ENCODE assay signal across 16 cellular contexts in the genomic region with DNA sequence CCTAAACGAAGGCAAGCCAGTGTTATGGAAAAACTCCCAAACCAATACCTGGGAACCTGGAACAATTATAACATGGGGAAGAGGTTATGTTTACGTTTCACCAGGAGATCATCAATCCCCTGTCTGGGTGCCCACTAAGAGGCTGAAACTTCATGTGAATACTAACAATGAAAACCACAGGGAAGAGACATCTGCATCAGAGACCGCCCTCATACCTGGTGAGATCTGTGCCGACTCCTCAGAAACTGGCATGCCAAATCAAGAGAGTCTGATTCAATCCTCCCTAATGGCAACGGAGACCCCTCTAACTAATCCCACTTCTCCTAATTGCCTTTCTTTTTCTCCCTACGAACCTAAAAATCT.
DNase-seq lines count a peak whose midpoint lies in the region; ATAC-seq, FAIRE-seq and TF ChIP-seq lines count a peak whose summit lies in the region.
"Had no signal": no experiment of that assay in that cellular context is flagged by ENCODE, and none has a peak within 500 bp of the region (broad histone marks: within the 10 kb centered on the region; RNA-seq: fewer than 3 reads in every experiment).

No MANE protein-coding gene starts in this region.

- H4K20me1 ChIP-seq in GM23338 (replicated peaks; ENCODE audit: insufficient read depth) (no peaks in the 10 kb centered on the region), H1 (replicated peaks in 1 of 2; ENCODE audit: control insufficient read depth in 1 of 2, insufficient read depth in 2 of 2, low read length in 2 of 2) (no peaks in the 10 kb centered on the region), neural progenitor cell (ENCODE audit: low read depth) (no peaks in the 10 kb centered on the region)

- H3K79me1 ChIP-seq in H1 (ENCODE audit: low read depth, low read length), result no peaks in the 10 kb centered on the region

- H2BK20ac ChIP-seq in H1 (ENCODE audit: low read length), result no peak overlapping the region

- H2BK120ac ChIP-seq in H1 (replicated peaks; ENCODE audit: low read depth, low read length), result no peak overlapping the region

- WGBS in H1 (ENCODE audit: extremely low coverage in 1 of 2, insufficient coverage in 1 of 2, insufficient read length in 1 of 2, insufficient replicate concordance in 2 of 2, low coverage in 1 of 2, low lambda C conversion rate in 2 of 2, missing lambda C conversion rate in 1 of 2), 2 experiments, result 25% methylated on average over 6 of the region's 6 CpGs; no CpG with 5 or more reads in 1 of the 2 experiments

- H3F3A ChIP-seq in GM23338 (replicated peaks; ENCODE audit: low read depth), result no peaks in the 10 kb centered on the region
- H3F3A ChIP-seq in neural progenitor cell (ENCODE audit: low read depth), result peaks cover 16% of the 10 kb centered on the region

- no peak overlapping the region for H3K4ac ChIP-seq in H1 (replicated peaks; ENCODE audit: insufficient read length, low read depth, low read length)

- TF ChIP-seq CTCF in GM23338 (conservative IDR thresholded peaks at IDR 0.05; ENCODE audit: low read depth in 2 of 2), result no peak
- no peak for TF ChIP-seq CTCF in H1 (IDR thresholded peaks at IDR 0.05; ENCODE audit: control extremely low read depth in 1 of 3, insufficient read depth in 1 of 3, low read depth in 1 of 3, low read length in 3 of 3)
- TF ChIP-seq CTCF in neural progenitor cell (IDR thresholded peaks at IDR 0.05), result no peak

- no peak overlapping the region for H2AFZ ChIP-seq in GM23338
- H2AFZ ChIP-seq in H1 (ENCODE audit: low read length), result no peak overlapping the region
- H2AFZ ChIP-seq in neural progenitor cell (replicated peaks), result no peak overlapping the region

- H3K27ac Mint-ChIP-seq in GM23338 (no peak overlapping the region), neural progenitor cell (no peak overlapping the region)
- no peak overlapping the region for H3K27ac Mint-ChIP-seq in stimulated activated effector memory CD8-positive, alpha-beta T cell treated with anti-CD3 and anti-CD28 coated beads, Interleukin-12 subunit alpha, Interleukin-12 subunit beta, amount 100 ng/mL, for 72 hours
- H3K27ac Mint-ChIP-seq: CD14-positive monocyte had no signal

- H3K4me3 ChIP-seq in GM23338 (no peak overlapping the region), H1 (ENCODE audit: extremely low read depth in 1 of 4, insufficient read depth in 2 of 4, low read depth in 3 of 4, low read length in 4 of 4) (peak overlapping the region in 1 of 4 experiments; percentile 31; a peak in 1 of 8 replicates), neural progenitor cell (no peak overlapping the region)
- H3K4me3 ChIP-seq: HAP-1 had no signal

- no peak overlapping the region for H3K56ac ChIP-seq in H1 (replicated peaks; ENCODE audit: insufficient read length, low read depth, low read length)

- H3K23me2 ChIP-seq in H1 (ENCODE audit: low read depth, low read length), result no peaks in the 10 kb centered on the region

- TF ChIP-seq EP300 in H1 (IDR thresholded peaks at IDR 0.05; ENCODE audit: borderline replicate concordance in 1 of 2, low read depth in 2 of 2, low read length in 2 of 2), result no peak; a peak in 1 of 3 replicates

- H3K9me2 ChIP-seq in GM23338 (ENCODE audit: insufficient read depth), result no peaks in the 10 kb centered on the region

- no peaks in the 10 kb centered on the region for H3K79me2 ChIP-seq in GM23338 (replicated peaks; ENCODE audit: insufficient read depth)
- H3K79me2 ChIP-seq in H1 (ENCODE audit: control insufficient read depth in 1 of 2, insufficient read depth in 2 of 2, low read length in 2 of 2), result no peaks in the 10 kb centered on the region
- H3K79me2 ChIP-seq in neural progenitor cell (ENCODE audit: low read depth), result no peaks in the 10 kb centered on the region

- DNase-seq in GM23338 (ENCODE audit: low spot score) (peak; percentile 9), NCI-H345 treated with DMSO at 0.1 percent for 48 hours (lab: John Stamatoyannopoulos, UW; ENCODE audit: unreplicated experiment) (peak; percentile 2), H1 (ENCODE audit: low read depth in 1 of 2, low spot score in 2 of 2) (peak in 1 of 2 experiments; percentile 1), neural progenitor cell (ENCODE audit: low spot score) (no peak), NCI-H526 treated with DMSO at 0.1 percent for 48 hours (lab: John Stamatoyannopoulos, UW) (no peak), DMS79 treated with DMSO at 0.1 percent for 48 hours (lab: John Stamatoyannopoulos, UW) (no peak)
- no peak for DNase-seq in stimulated activated effector memory CD8-positive, alpha-beta T cell treated with anti-CD3 and anti-CD28 coated beads, Interleukin-12 subunit alpha, Interleukin-12 subunit beta, amount 100 ng/mL, for 72 hours (ENCODE audit: low spot score in 2 of 2)
- DNase-seq: AML-193, Caco-2, NCI-H1436, NCI-H2227 treated with DMSO at 0.1 percent for 48 hours, NCI-H526, SHP77 treated with DMSO at 0.1 percent for 48 hours had no signal

- H4K5ac ChIP-seq in H1 (ENCODE audit: insufficient read length, low read depth, low read length), result no peak overlapping the region

- H3K27me3 ChIP-seq in GM23338 (ENCODE audit: insufficient read depth) (no peaks in the 10 kb centered on the region), H1 (replicated peaks in 1 of 4; ENCODE audit: control insufficient read depth in 3 of 4, extremely low read depth in 1 of 4, insufficient read depth in 3 of 4, low read length in 3 of 4) (peaks cover 0 to 3% (median 0%) of the 10 kb centered on the region in 4 experiments; a peak in 1 of 7 replicates), neural progenitor cell (no peaks in the 10 kb centered on the region)

- TF ChIP-seq RAD21 in H1 (IDR thresholded peaks at IDR 0.05 in 1 of 2, conservative IDR thresholded peaks at IDR 0.05 in 1 of 2; ENCODE audit: low read depth in 2 of 2, low read length in 2 of 2), result no peak

- no peaks in the 10 kb centered on the region; the same call in 1 of the 2 replicates for H3K4me1 ChIP-seq in GM23338 (ENCODE audit: insufficient read depth)
- peaks cover 0 to 6% (median 4%) of the 10 kb centered on the region in 4 experiments; a peak in 3 of 7 replicates for H3K4me1 ChIP-seq in H1 (replicated peaks in 1 of 4; ENCODE audit: control insufficient read depth in 3 of 4, insufficient read depth in 4 of 4, low read length in 3 of 4)
- H3K4me1 ChIP-seq in neural progenitor cell, result peaks cover 38% of the 10 kb centered on the region
- H3K4me1 ChIP-seq: Caco-2, HAP-1 had no signal

- H3K9me3 ChIP-seq in H1 (ENCODE audit: insufficient read depth in 2 of 2, low read depth in 1 of 2, low read length in 1 of 2) (peaks cover 15 to 21% of the 10 kb centered on the region in 2 experiments), neural progenitor cell (ENCODE audit: low read depth) (no peaks in the 10 kb centered on the region)
- H3K9me3 ChIP-seq: Caco-2, HAP-1 had no signal

- peak; percentile 82 for ATAC-seq in GM23338
- no peak for ATAC-seq in stimulated activated effector memory CD8-positive, alpha-beta T cell treated with anti-CD3 and anti-CD28 coated beads, Interleukin-12 subunit alpha, Interleukin-12 subunit beta, amount 100 ng/mL, for 72 hours

- no peak overlapping the region for H4K8ac ChIP-seq in H1 (ENCODE audit: extremely low read depth, insufficient read depth, low read length)

- no peak overlapping the region for H2BK12ac ChIP-seq in H1 (ENCODE audit: low read depth, low read length)

- no peak for TF ChIP-seq POLR2A in H1 (IDR thresholded peaks at IDR 0.05; ENCODE audit: control extremely low read depth in 1 of 2, low read depth in 2 of 2, low read length in 2 of 2)

- no peak overlapping the region for H2AK5ac ChIP-seq in H1 (ENCODE audit: low read depth, low read length)

- CTCF ChIA-PET in H1 (lab: Charles Lee; ENCODE audit: partially characterized antibody), result interaction anchor here (0.9 kb wide), 1 partner anchor 11 kb away, joined by 3 read pairs; no protein-coding TSS in a partner anchor

- H3K27me3 Mint-ChIP-seq in GM23338 (ENCODE audit: insufficient read depth, low read depth, poor library complexity) (peaks cover 5% of the 10 kb centered on the region), neural progenitor cell (ENCODE audit: insufficient read depth, low read depth) (peaks cover 2% of the 10 kb centered on the region)

- H3K9ac ChIP-seq in H1 (replicated peaks in 1 of 4; ENCODE audit: extremely low read depth in 1 of 4, low read depth in 3 of 4, low read length in 3 of 4) (no peak overlapping the region), neural progenitor cell (no peak overlapping the region)

- H4K91ac ChIP-seq in H1 (replicated peaks; ENCODE audit: insufficient read length, low read length), result no peak overlapping the region

- H3K4me3 Mint-ChIP-seq in GM23338, result no peak overlapping the region
- H3K4me3 Mint-ChIP-seq in neural progenitor cell, result no peak overlapping the region
- no peak overlapping the region for H3K4me3 Mint-ChIP-seq in stimulated activated effector memory CD8-positive, alpha-beta T cell treated with anti-CD3 and anti-CD28 coated beads, Interleukin-12 subunit alpha, Interleukin-12 subunit beta, amount 100 ng/mL, for 72 hours
- H3K4me3 Mint-ChIP-seq: CD14-positive monocyte had no signal

- POLR2A ChIA-PET in H1 (lab: Charles Lee; ENCODE audit: partially characterized antibody), result no interaction called here

- H3K36me3 ChIP-seq in GM23338 (ENCODE audit: insufficient read depth) (no peaks in the 10 kb centered on the region), H1 (ENCODE audit: control insufficient read depth in 2 of 4, insufficient read depth in 4 of 4, low read length in 3 of 4) (no peaks in the 10 kb centered on the region; a peak in 1 of 8 replicates), neural progenitor cell (no peaks in the 10 kb centered on the region)
- H3K36me3 ChIP-seq: HAP-1 had no signal

- H3K18ac ChIP-seq in H1 (ENCODE audit: extremely low read depth, low read length), result no peak overlapping the region

- no peak overlapping the region for H3K23ac ChIP-seq in H1 (ENCODE audit: insufficient read length)

- no peak overlapping the region for H3K27ac ChIP-seq in GM23338 (ENCODE audit: low read depth)
- H3K27ac ChIP-seq in H1 (ENCODE audit: low read depth, low read length), result no peak overlapping the region
- H3K27ac ChIP-seq in neural progenitor cell, result no peak overlapping the region

- H3K36me3 Mint-ChIP-seq in GM23338 (ENCODE audit: low read depth) (peaks cover 34% of the 10 kb centered on the region), neural progenitor cell (peaks cover under 1% of the 10 kb centered on the region)
- H3K36me3 Mint-ChIP-seq in stimulated activated effector memory CD8-positive, alpha-beta T cell treated with anti-CD3 and anti-CD28 coated beads, Interleukin-12 subunit alpha, Interleukin-12 subunit beta, amount 100 ng/mL, for 72 hours, result no peaks in the 10 kb centered on the region
- H3K36me3 Mint-ChIP-seq: CD14-positive monocyte had no signal

- no peak overlapping the region for H2BK15ac ChIP-seq in H1 (ENCODE audit: low read length)

- H3K4me2 ChIP-seq in GM23338 (no peak overlapping the region; the same call in 1 of the 2 replicates), H1 (ENCODE audit: insufficient read depth in 1 of 2, low read depth in 2 of 2, low read length in 2 of 2) (no peak overlapping the region), neural progenitor cell (peak overlapping the region; percentile 38)

- no peak overlapping the region for H2BK5ac ChIP-seq in H1 (ENCODE audit: low read depth, low read length)

- H3K4me1 Mint-ChIP-seq in GM23338, result peaks cover 23% of the 10 kb centered on the region
- peaks cover 9% of the 10 kb centered on the region for H3K4me1 Mint-ChIP-seq in neural progenitor cell
- H3K4me1 Mint-ChIP-seq in stimulated activated effector memory CD8-positive, alpha-beta T cell treated with anti-CD3 and anti-CD28 coated beads, Interleukin-12 subunit alpha, Interleukin-12 subunit beta, amount 100 ng/mL, for 72 hours, result no peaks in the 10 kb centered on the region
- H3K4me1 Mint-ChIP-seq: CD14-positive monocyte had no signal

- no peak for FAIRE-seq in H1 (lab: Jason Lieb, UNC)
- FAIRE-seq: HTR-8/SVneo had no signal

- H3K9me3 Mint-ChIP-seq in GM23338 (peaks cover 43% of the 10 kb centered on the region), neural progenitor cell (peaks cover 24% of the 10 kb centered on the region)
- H3K9me3 Mint-ChIP-seq in stimulated activated effector memory CD8-positive, alpha-beta T cell treated with anti-CD3 and anti-CD28 coated beads, Interleukin-12 subunit alpha, Interleukin-12 subunit beta, amount 100 ng/mL, for 72 hours, result peaks cover 14% of the 10 kb centered on the region

- no peak overlapping the region for H3K14ac ChIP-seq in H1 (ENCODE audit: insufficient read length)

Comparison
In these comparisons a context has a peak if more than half of its experiments do, and no peak if none do; other contexts are left out.
1. DNase-seq: peak in GM23338 (single experiment) and NCI-H345 treated with DMSO at 0.1 percent for 48 hours (single experiment); none in neural progenitor cell (single experiment), stimulated activated effector memory CD8-positive, alpha-beta T cell treated with anti-CD3 and anti-CD28 coated beads, Interleukin-12 subunit alpha, Interleukin-12 subunit beta, amount 100 ng/mL, for 72 hours (0 of 2), NCI-H526 treated with DMSO at 0.1 percent for 48 hours (single experiment) and DMS79 treated with DMSO at 0.1 percent for 48 hours (single experiment).